ENCODE assay signal across 8 cellular contexts in the genomic region with DNA sequence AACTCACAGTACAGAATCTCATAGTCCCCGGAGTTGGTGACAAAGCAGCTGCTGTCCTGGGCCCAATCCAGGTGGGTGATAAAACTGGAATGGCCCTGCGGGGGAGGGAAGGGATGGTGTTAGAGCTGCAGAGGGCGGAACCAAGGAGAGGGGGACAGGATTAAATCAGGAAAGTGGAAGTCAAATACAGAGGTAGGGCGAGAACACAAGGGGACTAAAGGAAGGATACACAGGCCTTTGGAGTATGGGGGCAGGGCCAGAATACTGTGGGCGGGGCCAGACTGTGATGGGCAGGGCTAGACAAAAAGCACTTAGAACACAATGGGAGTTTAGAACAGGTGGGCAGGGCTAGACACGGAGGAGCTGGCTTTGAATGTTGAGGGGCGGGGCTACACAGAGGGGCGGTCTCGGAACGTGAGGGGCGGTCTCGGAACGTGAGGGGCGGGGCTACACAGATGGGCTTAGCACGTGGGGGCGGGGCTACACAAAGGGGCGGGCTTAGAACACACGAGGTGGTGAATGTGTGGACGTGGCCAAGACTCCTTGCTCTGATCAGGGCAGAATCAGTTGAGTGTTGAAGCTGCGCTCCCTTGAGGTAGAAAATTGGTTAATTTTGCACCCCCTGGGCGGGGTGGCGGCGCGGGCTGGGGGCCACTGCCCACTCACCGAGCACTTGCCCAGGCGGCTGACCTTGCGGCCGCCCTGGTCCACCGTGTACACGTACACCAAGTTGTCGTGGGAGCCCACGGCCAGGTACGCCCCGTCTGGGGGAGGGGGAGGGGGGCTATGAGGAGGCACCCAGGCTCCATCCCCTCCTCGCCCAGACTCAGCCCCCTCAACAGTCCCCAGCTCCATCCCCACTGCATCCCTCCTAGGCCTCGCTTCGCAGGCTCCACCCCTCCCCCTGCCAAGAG. TPM values are rescaled to one million over a fixed set of nuclear protein-coding genes. Genes with fewer than 3 reads are reported as not detected.
DNase-seq lines count a peak whose midpoint lies in the region; ATAC-seq, FAIRE-seq and TF ChIP-seq lines count a peak whose summit lies in the region.

No MANE protein-coding gene starts in this region.

- no peak for TF ChIP-seq POLR2A in gastroesophageal sphincter (IDR thresholded peaks at IDR 0.05)

- H3K27ac ChIP-seq in HUES48 (ENCODE audit: low read depth, low read length) (peak overlapping the region; percentile 90), gastroesophageal sphincter (peak overlapping the region in 2 of 4 donors; percentile 8 to 25), pancreas (peak overlapping the region; percentile 57 to 80 (median 69))

- FAIRE-seq in pancreas (lab: Jason Lieb, UNC) = no peak

- TF ChIP-seq EP300 in gastroesophageal sphincter (IDR thresholded peaks at IDR 0.05) = no peak

- 25 to 47% methylated on average over 2 to 5 of the region's 37 CpGs for WGBS in gastroesophageal sphincter (ENCODE audit: low coverage in 1 of 2), 2 donors
- 35 to 42% methylated on average over 31 to 37 of the region's 37 CpGs for WGBS in pancreas, 2 donors

- peak overlapping the region; percentile 69 for H3K4me3 ChIP-seq in HUES48 (ENCODE audit: low read depth, low read length)
- peak overlapping the region in 1 of 2 donors; percentile 15 for H3K4me3 ChIP-seq in gastroesophageal sphincter
- peak overlapping the region in 3 of 4 donors; percentile 16 to 42 (median 26) for H3K4me3 ChIP-seq in pancreas

- H3K27me3 ChIP-seq in HUES48 (ENCODE audit: control insufficient read depth, insufficient read depth, low read length) = no peaks in the 10 kb centered on the region
- H3K27me3 ChIP-seq in gastroesophageal sphincter = no peaks in the 10 kb centered on the region
- no peaks in the 10 kb centered on the region for H3K27me3 ChIP-seq in pancreas

- no peaks in the 10 kb centered on the region; the same call in 1 of the 2 replicates for H3K4me1 ChIP-seq in HUES48 (ENCODE audit: control insufficient read depth, insufficient read depth, low read length)
- peaks cover 0 to 14% (median 2%) of the 10 kb centered on the region in 3 donors for H3K4me1 ChIP-seq in gastroesophageal sphincter
- H3K4me1 ChIP-seq in pancreas = no peaks in the 10 kb centered on the region

- peak; percentile 17 for DNase-seq in DMS114 treated with DMSO at 0.1 percent for 48 hours (lab: John Stamatoyannopoulos, UW; ENCODE audit: unreplicated experiment)
- peak; percentile 83 to 84 for DNase-seq in SHP77 (lab: John Stamatoyannopoulos, UW)
- peak; percentile 62 for DNase-seq in activated T-helper 9 cell treated with anti-CD3 and anti-CD28 coated beads, Interleukin-2, amount 50 U/mL, for 16 hours (ENCODE audit: low read depth)
- DNase-seq in pancreas = peak; percentile 92 to 98 (median 95)
- peak; percentile 71 for DNase-seq in ureter (ENCODE audit: low spot score)

- H3K9me3 ChIP-seq in HUES48 (ENCODE audit: control insufficient read depth, insufficient read depth, low read length) (no peaks in the 10 kb centered on the region), gastroesophageal sphincter (no peaks in the 10 kb centered on the region), pancreas (no peaks in the 10 kb centered on the region)

- ATAC-seq in gastroesophageal sphincter = peak; percentile 82
- ATAC-seq in pancreas = peak; percentile 94 to 96 (median 94)
- ATAC-seq in GM18873 (IDR thresholded peaks at IDR 0.05; ENCODE audit: low FRiP score, unreplicated experiment) = no peak

- peak overlapping the region; percentile 73 for H3K9ac ChIP-seq in HUES48 (ENCODE audit: low read depth, low read length)

- intact Hi-C loops in pancreas (cut with DNase I) = no loop called here

- no peak for TF ChIP-seq CTCF in gastroesophageal sphincter (IDR thresholded peaks at IDR 0.05)
- no peak for TF ChIP-seq CTCF in pancreas (IDR thresholded peaks at IDR 0.05)

- peaks cover 32% of the 10 kb centered on the region for H3K36me3 ChIP-seq in HUES48 (ENCODE audit: control insufficient read depth, insufficient read depth, low read length)
- H3K36me3 ChIP-seq in gastroesophageal sphincter = peaks cover 0 to 82% of the 10 kb centered on the region in 2 donors
- H3K36me3 ChIP-seq in pancreas = peaks cover 0 to 27% (median 3%) of the 10 kb centered on the region in 3 donors

RNA-seq across cellular contexts. Expression of a gene that starts 14.0 kb away (rescaled TPM):
- total RNA-seq in gastroesophageal sphincter (1 to 10 TPM in 3 of 4 donors, under 1 TPM in 1; 0.62 to 4.4 (median 2.8) TPM), pancreas (1 to 10 TPM in 3 of 6 donors, under 1 TPM in 3; 0.56 to 2.2 (median 0.99) TPM), ureter (5.1 TPM)
- 1 to 10 TPM; 2.4 to 3.0 TPM for polyA plus RNA-seq in pancreas

RNA-seq across cellular contexts. Expression of a gene that starts 23.1 kb away (rescaled TPM):
- total RNA-seq in gastroesophageal sphincter = 10 to 100 TPM; 18.3 to 29.2 (median 18.9) TPM
- total RNA-seq in pancreas = 10 to 100 TPM; 20.9 to 51.2 (median 28.3) TPM
- 10 to 100 TPM; 47.8 to 51.0 TPM for polyA plus RNA-seq in pancreas
- total RNA-seq in ureter = 97.7 TPM

RNA-seq across cellular contexts. Expression of a gene that starts 31.4 kb away (rescaled TPM):
- total RNA-seq in gastroesophageal sphincter (10 to 100 TPM in 3 of 4 donors, 1 to 10 TPM in 1; 5.7 to 14.9 (median 11.6) TPM), pancreas (1 to 10 TPM; 3.4 to 8.0 (median 6.0) TPM), ureter (21.1 TPM)
- 1 to 10 TPM; 3.7 to 3.8 TPM for polyA plus RNA-seq in pancreas

RNA-seq across cellular contexts. Expression of a gene that starts 52.0 kb away (rescaled TPM):
- under 1 TPM in 1 of 4 donors, not detected in 3; 0.54 TPM for total RNA-seq in gastroesophageal sphincter
- total RNA-seq in pancreas = 10 to 100 TPM in 1 of 6 donors, 1 to 10 TPM in 5; 2.6 to 10.1 (median 6.6) TPM
- 10 to 100 TPM; 28.7 to 49.0 TPM for polyA plus RNA-seq in pancreas
- total RNA-seq in ureter = 2.8 TPM

Comparison
In these comparisons a context has a peak if more than half of its experiments do, and no peak if none do; other contexts are left out.
1. DNase-seq: peak in every context shown above with its lines; median percentile 95 in pancreas; 84 in SHP77; 71 in ureter; 62 in activated T-helper 9 cell treated with anti-CD3 and anti-CD28 coated beads, Interleukin-2, amount 50 U/mL, for 16 hours; 17 in DMS114 treated with DMSO at 0.1 percent for 48 hours.